Comparison of ENCODE assay signal across 8 cellular contexts in genomic region chr13:26221721-26222522, GRCh38. TPM values are rescaled to one million over a fixed set of nuclear protein-coding genes. Genes with fewer than 3 reads are reported as not detected.
DNase-seq lines count a peak whose midpoint lies in the region; ATAC-seq and TF ChIP-seq lines count a peak whose summit lies in the region.

RNF6 (minus strand) TSS chr13:26222314; CDS start chr13:26219649, 2,665 bp downstream.

- ATAC-seq in HG02678 (IDR thresholded peaks at IDR 0.05; ENCODE audit: unreplicated experiment), result peak; percentile 98
- peak; percentile 98 for ATAC-seq in activated naive CD8-positive, alpha-beta T cell treated with anti-CD3 and anti-CD28 coated beads, Interleukin-2, amount 10 ng/mL, durations not matched to agents 7 days and 5 days (ENCODE audit: low read depth)

- peak within 1 kb of the TSS; percentile 89 for H3K4me2 ChIP-seq in SU-DHL-6 (ENCODE audit: low read depth, low read length, poor library complexity, severe bottlenecking)

- WGBS in thymus, result under 1% methylated on average over 67 of the region's 67 CpGs

- peak within 1 kb of the TSS; percentile 100 for H3K27ac Mint-ChIP-seq in activated naive CD8-positive, alpha-beta T cell treated with anti-CD3 and anti-CD28 coated beads, Interleukin-2, amount 10 ng/mL, durations not matched to agents 7 days and 5 days
- H3K27ac Mint-ChIP-seq in osteocyte (ENCODE audit: unreplicated experiment), result peak within 1 kb of the TSS; percentile 99

- POLR2A ChIA-PET in activated naive CD8-positive, alpha-beta T cell treated with anti-CD3 and anti-CD28 coated beads, Interleukin-2, amount 10 ng/mL, durations not matched to agents 7 days and 5 days (lab: Charles Lee), result interaction anchor here (1.6 to 4.1 kb wide), 3 partner anchors 33 to 564 kb away, joined by 3 to 33 read pairs (median 5); no protein-coding TSS in a partner anchor

- H3K9me2 ChIP-seq in SU-DHL-6 (replicated peaks; ENCODE audit: insufficient read depth, low read length), result no peaks in the 10 kb centered on the region

- DNase-seq in GM12864 (ENCODE audit: low read depth) (peak; percentile 97), NCI-H128 (lab: John Stamatoyannopoulos, UW; ENCODE audit: unreplicated experiment) (peak; percentile 87), head of caudate nucleus (peak; percentile 83 to 98 (median 95)), osteocyte (ENCODE audit: extremely low spot score, unreplicated experiment) (peak; percentile 96)
- DNase-seq in activated naive CD8-positive, alpha-beta T cell treated with anti-CD3 and anti-CD28 coated beads, Interleukin-2, amount 10 ng/mL, durations not matched to agents 7 days and 5 days, result peak; percentile 90

- H3K9me3 ChIP-seq in SU-DHL-6 (ENCODE audit: insufficient read depth, low read length), result no peaks in the 10 kb centered on the region
- H3K9me3 ChIP-seq in thymus (ENCODE audit: control insufficient read depth), result no peaks in the 10 kb centered on the region

- H4K20me1 ChIP-seq in SU-DHL-6 (ENCODE audit: low read depth, low read length), result no peaks in the 10 kb centered on the region

- peaks cover 14% of the 10 kb centered on the region for H3K36me3 Mint-ChIP-seq in activated naive CD8-positive, alpha-beta T cell treated with anti-CD3 and anti-CD28 coated beads, Interleukin-2, amount 10 ng/mL, durations not matched to agents 7 days and 5 days
- H3K36me3 Mint-ChIP-seq in osteocyte (ENCODE audit: unreplicated experiment), result peaks cover 19% of the 10 kb centered on the region

- intact Hi-C loops in head of caudate nucleus (cut with DNase I), result loop anchor here (2.0 to 5.0 kb wide), 2 partner anchors 33 to 335 kb away; partner anchors contain the start of genes CDK8 and WASF3

- no peaks in the 10 kb centered on the region for H3K27me3 ChIP-seq in SU-DHL-6 (ENCODE audit: low read length)
- H3K27me3 ChIP-seq in thymus (ENCODE audit: control insufficient read depth, insufficient read depth), result no peaks in the 10 kb centered on the region

- H3K27me3 Mint-ChIP-seq in activated naive CD8-positive, alpha-beta T cell treated with anti-CD3 and anti-CD28 coated beads, Interleukin-2, amount 10 ng/mL, durations not matched to agents 7 days and 5 days, result no peaks in the 10 kb centered on the region
- H3K27me3 Mint-ChIP-seq in osteocyte (ENCODE audit: unreplicated experiment), result peaks cover 6% of the 10 kb centered on the region

- H3K36me3 ChIP-seq in SU-DHL-6 (ENCODE audit: low read length) (peaks cover 27% of the 10 kb centered on the region), thymus (ENCODE audit: control insufficient read depth, insufficient read depth) (peaks cover 13% of the 10 kb centered on the region)

- peaks cover 10% of the 10 kb centered on the region for H3K4me1 ChIP-seq in thymus (ENCODE audit: control insufficient read depth, insufficient read depth, low read length)

- H3K27ac ChIP-seq in SU-DHL-6 (ENCODE audit: low read depth, low read length), result peak within 1 kb of the TSS; percentile 85
- H3K27ac ChIP-seq in thymus (ENCODE audit: low read depth), result peak within 1 kb of the TSS; percentile 99

- no peaks in the 10 kb centered on the region for H3F3A ChIP-seq in SU-DHL-6 (ENCODE audit: insufficient read depth)

- H2AFZ ChIP-seq in SU-DHL-6 (ENCODE audit: low read depth, low read length, severe bottlenecking), result peak within 1 kb of the TSS; percentile 85

- H3K4me3 ChIP-seq in GM12864 (ENCODE audit: low read depth, low read length), result peak within 1 kb of the TSS; percentile 98
- peak within 1 kb of the TSS; percentile 96 for H3K4me3 ChIP-seq in SU-DHL-6 (ENCODE audit: insufficient read depth, low read length, poor library complexity, severe bottlenecking)
- peak within 1 kb of the TSS; percentile 84 for H3K4me3 ChIP-seq in thymus (ENCODE audit: low read length)

- H3K9me3 Mint-ChIP-seq in activated naive CD8-positive, alpha-beta T cell treated with anti-CD3 and anti-CD28 coated beads, Interleukin-2, amount 10 ng/mL, durations not matched to agents 7 days and 5 days, result no peaks in the 10 kb centered on the region
- H3K9me3 Mint-ChIP-seq in osteocyte (ENCODE audit: unreplicated experiment), result no peaks in the 10 kb centered on the region

- peak within 1 kb of the TSS; percentile 96 for H3K9ac ChIP-seq in SU-DHL-6 (ENCODE audit: low read length)

- H3K79me2 ChIP-seq in SU-DHL-6 (ENCODE audit: insufficient read depth, low read length), result peaks cover 25% of the 10 kb centered on the region

- no peak for TF ChIP-seq CTCF in GM12864 (IDR thresholded peaks at IDR 0.05; ENCODE audit: low read depth, low read length, missing control alignments)
- no peak for TF ChIP-seq CTCF in SU-DHL-6 (IDR thresholded peaks at IDR 0.05; ENCODE audit: insufficient read depth, low read length, poor library complexity, severe bottlenecking)
- no peak for TF ChIP-seq CTCF in osteocyte (IDR thresholded peaks at IDR 0.05)

- peak within 1 kb of the TSS; percentile 99 for H3K4me3 Mint-ChIP-seq in activated naive CD8-positive, alpha-beta T cell treated with anti-CD3 and anti-CD28 coated beads, Interleukin-2, amount 10 ng/mL, durations not matched to agents 7 days and 5 days
- H3K4me3 Mint-ChIP-seq in osteocyte (ENCODE audit: unreplicated experiment), result peak within 1 kb of the TSS; percentile 98

- H3K4me1 Mint-ChIP-seq in activated naive CD8-positive, alpha-beta T cell treated with anti-CD3 and anti-CD28 coated beads, Interleukin-2, amount 10 ng/mL, durations not matched to agents 7 days and 5 days, result peaks cover 16% of the 10 kb centered on the region
- peaks cover 32% of the 10 kb centered on the region for H3K4me1 Mint-ChIP-seq in osteocyte (ENCODE audit: unreplicated experiment)

RNA-seq across cellular contexts. Expression of gene RNF6, which starts in this region (rescaled TPM):
- 10 to 100 TPM; 40.4 to 43.3 TPM for total RNA-seq in activated naive CD8-positive, alpha-beta T cell treated with anti-CD3 and anti-CD28 coated beads, Interleukin-2, amount 10 ng/mL, durations not matched to agents 7 days and 5 days
- 33.3 and 33.5 TPM in 2 replicates for total RNA-seq in osteocyte
- polyA plus RNA-seq in thymus, result 29.9 TPM

Comparison
In these comparisons a context has a peak if more than half of its experiments do, and no peak if none do; other contexts are left out.
1. Peak in every context shown above with its lines: DNase-seq, ATAC-seq, H3K4me3 ChIP-seq and H3K27ac ChIP-seq.